10 cellular contexts compared by ENCODE assay signal in the genomic region with DNA sequence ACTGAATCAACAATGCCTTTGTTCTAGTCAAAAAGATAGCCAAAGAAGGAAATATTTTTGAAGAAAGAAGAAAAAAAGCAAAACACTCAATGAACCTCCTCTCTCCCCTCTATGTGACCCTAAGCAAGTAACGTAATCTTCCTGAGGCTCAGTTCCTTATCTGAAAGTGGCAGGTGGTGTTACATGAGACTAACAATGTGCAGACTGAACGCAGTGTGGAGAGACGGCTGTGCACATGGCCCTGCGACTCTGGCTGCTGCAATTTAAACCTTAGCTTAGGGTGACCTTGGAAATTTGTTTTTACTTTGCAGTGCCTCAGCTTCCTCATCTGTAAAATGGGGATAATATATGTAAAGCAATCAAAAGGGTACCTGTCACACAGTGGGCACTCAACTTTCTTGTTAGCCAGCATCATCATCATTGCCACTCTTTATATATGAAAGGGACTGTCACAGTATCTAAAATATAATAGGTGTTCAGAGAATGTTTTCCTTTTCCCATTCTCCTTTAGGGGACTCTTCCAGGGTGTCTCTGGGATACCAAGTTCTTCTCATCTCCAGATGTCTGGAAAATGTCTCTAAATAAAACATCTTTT.
DNase-seq lines count a peak whose midpoint lies in the region; ATAC-seq, FAIRE-seq and TF ChIP-seq lines count a peak whose summit lies in the region.
"Had no signal": no experiment of that assay in that cellular context is flagged by ENCODE, and none has a peak within 500 bp of the region (broad histone marks: within the 10 kb centered on the region; RNA-seq: fewer than 3 reads in every experiment).

No MANE protein-coding gene starts in this region.

- no peak for TF ChIP-seq RAD21 in liver (IDR thresholded peaks at IDR 0.05)

- no peak for TF ChIP-seq CTCF in liver (IDR thresholded peaks at IDR 0.05; ENCODE audit: low read depth, low read length, missing input control)

- peak overlapping the region in 1 of 2 donors; percentile 20 for H3K9ac ChIP-seq in liver (ENCODE audit: low read depth in 1 of 2, low read length in 2 of 2)

- H3K27me3 ChIP-seq in liver (ENCODE audit: control insufficient read depth in 4 of 4, insufficient read depth in 4 of 4, low read length in 3 of 4) = no peaks in the 10 kb centered on the region

- no peak for TF ChIP-seq POLR2A in GM12892 (IDR thresholded peaks at IDR 0.05; ENCODE audit: low read depth, low read length)

- WGBS in liver = 67% methylated on average over 4 of the region's 4 CpGs

- H3K4me3 ChIP-seq in liver (ENCODE audit: low read depth in 1 of 3, low read length in 3 of 3) = no peak overlapping the region

- H3K27ac ChIP-seq in liver (ENCODE audit: low read depth in 1 of 2, low read length in 2 of 2) = peak overlapping the region; percentile 72 to 81

- H3K4me1 ChIP-seq in liver (ENCODE audit: control insufficient read depth in 4 of 4, insufficient read depth in 4 of 4, low read length in 3 of 4) = peaks cover 14 to 44% (median 36%) of the 10 kb centered on the region in 4 donors

- ATAC-seq in HG02884 (IDR thresholded peaks at IDR 0.05; ENCODE audit: unreplicated experiment) = peak; percentile 81
- no peak for ATAC-seq in GM21447 (IDR thresholded peaks at IDR 0.05; ENCODE audit: unreplicated experiment)
- no peak for ATAC-seq in HG03139 (IDR thresholded peaks at IDR 0.05; ENCODE audit: unreplicated experiment)
- ATAC-seq: activated T-cell treated with anti-CD3 and anti-CD28 coated beads, Interleukin-2, amount 50 U/mL, for 4 hours had no signal

- FAIRE-seq in GM12892 (lab: Jason Lieb, UNC) = no peak

- DNase-seq in DMS 273 (lab: John Stamatoyannopoulos, UW; ENCODE audit: unreplicated experiment) (peak; percentile 79), SKM-1 treated with dmso at 0.1 percent for 144 hours (lab: John Stamatoyannopoulos, UW; ENCODE audit: unreplicated experiment) (peak; percentile 69), retina (no peak), GM12892 (ENCODE audit: insufficient read length) (no peak)
- DNase-seq: activated T-cell treated with anti-CD3 and anti-CD28 coated beads, Interleukin-2, amount 50 U/mL, for 4 hours; stimulated activated naive CD8-positive, alpha-beta T cell treated with anti-CD3 and anti-CD28 coated beads, Interleukin-15, amount 100 ng/mL, for 72 hours had no signal

- no peaks in the 10 kb centered on the region for H3K9me3 ChIP-seq in liver (ENCODE audit: control insufficient read depth in 4 of 4, low read length in 3 of 4)

- H3K36me3 ChIP-seq in liver (ENCODE audit: control insufficient read depth in 4 of 4, insufficient read depth in 3 of 4, low read depth in 1 of 4, low read length in 3 of 4) = no peaks in the 10 kb centered on the region

TF ChIP-seq in liver, 16 proteins besides CTCF, POLR2A, EP300 and RAD21:
- TF ChIP-seq HNF4A (conservative IDR thresholded peaks at IDR 0.05) (no peak), FOXA1 (IDR thresholded peaks at IDR 0.05) (no peak), NR2F2 (IDR thresholded peaks at IDR 0.05) (peak; percentile 20), YY1 (IDR thresholded peaks at IDR 0.05) (no peak), RXRA (IDR thresholded peaks at IDR 0.05) (no peak)
- TF ChIP-seq, protein P1, sequence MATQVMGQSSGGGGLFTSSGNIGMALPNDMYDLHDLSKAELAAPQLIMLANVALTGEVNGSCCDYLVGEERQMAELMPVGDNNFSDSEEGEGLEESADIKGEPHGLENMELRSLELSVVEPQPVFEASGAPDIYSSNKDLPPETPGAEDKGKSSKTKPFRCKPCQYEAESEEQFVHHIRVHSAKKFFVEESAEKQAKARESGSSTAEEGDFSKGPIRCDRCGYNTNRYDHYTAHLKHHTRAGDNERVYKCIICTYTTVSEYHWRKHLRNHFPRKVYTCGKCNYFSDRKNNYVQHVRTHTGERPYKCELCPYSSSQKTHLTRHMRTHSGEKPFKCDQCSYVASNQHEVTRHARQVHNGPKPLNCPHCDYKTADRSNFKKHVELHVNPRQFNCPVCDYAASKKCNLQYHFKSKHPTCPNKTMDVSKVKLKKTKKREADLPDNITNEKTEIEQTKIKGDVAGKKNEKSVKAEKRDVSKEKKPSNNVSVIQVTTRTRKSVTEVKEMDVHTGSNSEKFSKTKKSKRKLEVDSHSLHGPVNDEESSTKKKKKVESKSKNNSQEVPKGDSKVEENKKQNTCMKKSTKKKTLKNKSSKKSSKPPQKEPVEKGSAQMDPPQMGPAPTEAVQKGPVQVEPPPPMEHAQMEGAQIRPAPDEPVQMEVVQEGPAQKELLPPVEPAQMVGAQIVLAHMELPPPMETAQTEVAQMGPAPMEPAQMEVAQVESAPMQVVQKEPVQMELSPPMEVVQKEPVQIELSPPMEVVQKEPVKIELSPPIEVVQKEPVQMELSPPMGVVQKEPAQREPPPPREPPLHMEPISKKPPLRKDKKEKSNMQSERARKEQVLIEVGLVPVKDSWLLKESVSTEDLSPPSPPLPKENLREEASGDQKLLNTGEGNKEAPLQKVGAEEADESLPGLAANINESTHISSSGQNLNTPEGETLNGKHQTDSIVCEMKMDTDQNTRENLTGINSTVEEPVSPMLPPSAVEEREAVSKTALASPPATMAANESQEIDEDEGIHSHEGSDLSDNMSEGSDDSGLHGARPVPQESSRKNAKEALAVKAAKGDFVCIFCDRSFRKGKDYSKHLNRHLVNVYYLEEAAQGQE (IDR thresholded peaks at IDR 0.05) = no peak

Comparison
In these comparisons a context has a peak if more than half of its experiments do, and no peak if none do; other contexts are left out.
1. DNase-seq: peak in DMS 273 (single experiment) and SKM-1 treated with dmso at 0.1 percent for 144 hours (single experiment); none in retina (single experiment) and GM12892 (single experiment).